Comparison of ENCODE assay signal across 20 cellular contexts in the genomic region with DNA sequence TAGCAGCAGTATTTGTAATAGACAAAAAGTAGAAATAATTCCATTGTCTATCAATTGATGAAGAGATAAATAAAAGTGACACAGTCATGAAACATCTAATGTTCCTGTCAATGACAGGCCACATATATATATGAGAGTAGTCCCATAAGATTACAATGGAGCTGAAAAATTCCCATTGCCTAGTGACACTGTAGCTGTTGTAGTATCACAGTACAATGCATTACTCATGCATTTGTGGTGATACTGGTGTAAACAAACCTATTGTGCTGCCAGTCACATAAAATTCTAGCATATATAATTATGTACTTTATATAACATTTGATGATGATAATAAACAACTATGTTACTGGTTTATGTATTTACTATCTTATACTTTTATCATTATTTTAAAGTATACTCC.
"Had no signal": no experiment of that assay in that cellular context is flagged by ENCODE, and none has a peak within 500 bp of the region (broad histone marks: within the 10 kb centered on the region; RNA-seq: fewer than 3 reads in every experiment).

No MANE protein-coding gene starts in this region.

- H3K4me3 ChIP-seq: ascending aorta, gastrocnemius medialis, ovary, prostate gland, right atrium auricular region, upper lobe of left lung had no signal

- DNase-seq: activated CD4-positive, alpha-beta T cell treated with anti-CD3 and anti-CD28 coated beads, Interleukin-2, amount 50 U/mL, for 4 hours; activated CD8-positive, alpha-beta memory T cell treated with anti-CD3 and anti-CD28 coated beads for 24 hours; activated CD8-positive, alpha-beta memory T cell treated with anti-CD3 and anti-CD28 coated beads, Interleukin-2, amount 50 U/mL, for 4 hours; activated T-cell treated with anti-CD3 and anti-CD28 coated beads, Interleukin-2, amount 50 U/mL, for 24 hours; cerebellar nuclear complex; cortex of kidney; endodermal cell; erythroblast; gastrocnemius medialis; hippocampal formation; left ventricle myocardium superior; ovary; stimulated activated CD4-positive, alpha-beta T cell treated with anti-CD3 and anti-CD28 coated beads, Interleukin-12 subunit alpha, Interleukin-12 subunit beta, amount 100 ng/mL, for 4 hours; stimulated activated CD4-positive, alpha-beta T cell treated with anti-CD3 and anti-CD28 coated beads, Interleukin-4, amount 100 ng/mL, for 4 hours; stimulated activated naive CD8-positive, alpha-beta T cell treated with anti-CD3 and anti-CD28 coated beads, Interleukin-15, Interleukin-2, amounts not matched to agents 100 U/mL and 50 U/mL, for 24 hours; T-cell; upper lobe of left lung had no signal
